In genomic region chr18:6607348-6607747, GRCh38 we compare ENCODE assay signal across 25 cellular contexts.
DNase-seq lines count a peak whose midpoint lies in the region; ATAC-seq and TF ChIP-seq lines count a peak whose summit lies in the region.
"Had no signal": no experiment of that assay in that cellular context is flagged by ENCODE, and none has a peak within 500 bp of the region (broad histone marks: within the 10 kb centered on the region; RNA-seq: fewer than 3 reads in every experiment).

No MANE protein-coding gene starts in this region.

- H2BK12ac ChIP-seq in H9 (ENCODE audit: insufficient read length, low read depth, low read length) (no peak overlapping the region), neuronal stem cell (ENCODE audit: low read length) (no peak overlapping the region)

- H3K4ac ChIP-seq in H9 (ENCODE audit: low read depth, low read length) (no peak overlapping the region), neuronal stem cell (ENCODE audit: low read length) (no peak overlapping the region)

- no peak overlapping the region for H3K56ac ChIP-seq in H9 (ENCODE audit: insufficient read length, low read depth, low read length)

- H3K18ac ChIP-seq in H9 (ENCODE audit: insufficient read length, low read depth, low read length) (peak overlapping the region; percentile 43), neuronal stem cell (ENCODE audit: low read length) (no peak overlapping the region)

- H3K36me3 ChIP-seq in neuronal stem cell (replicated peaks in 1 of 2; ENCODE audit: control insufficient read depth in 2 of 2, insufficient read depth in 2 of 2, low read length in 2 of 2) = no peaks in the 10 kb centered on the region
- H3K36me3 ChIP-seq: brain microvascular endothelial cell, esophagus squamous epithelium, neutrophil, sigmoid colon, SJCRH30 had no signal

- H3K79me2 ChIP-seq in H9 (ENCODE audit: insufficient read depth, low read length) = no peaks in the 10 kb centered on the region

- no peak overlapping the region for H2BK20ac ChIP-seq in H9 (ENCODE audit: low read depth, low read length, poor library complexity, severe bottlenecking)

- H3K23ac ChIP-seq in H9 (ENCODE audit: insufficient read length, low read depth, low read length) = no peak overlapping the region
- H3K23ac ChIP-seq in neuronal stem cell (ENCODE audit: low read depth, low read length, poor library complexity) = no peak overlapping the region

- no peak overlapping the region for H3T11ph ChIP-seq in H9 (ENCODE audit: low read length)

- no peak overlapping the region for H3K4me2 ChIP-seq in H9 (ENCODE audit: insufficient read depth, insufficient read length, low read length)
- no peak overlapping the region for H3K4me2 ChIP-seq in neuronal stem cell (ENCODE audit: insufficient read depth, low read length, poor library complexity, severe bottlenecking)

- DNase-seq in COLO668 (lab: John Stamatoyannopoulos, UW; ENCODE audit: unreplicated experiment) = peak; percentile 15
- DNase-seq in H9 = no peak
- DNase-seq in astrocyte of the hippocampus (ENCODE audit: low read depth, low spot score) = peak; percentile 38
- DNase-seq in neuronal stem cell (ENCODE audit: low spot score) = no peak
- no peak for DNase-seq in type B pancreatic cell (ENCODE audit: extremely low spot score, unreplicated experiment)
- DNase-seq: activated CD4-positive, alpha-beta T cell treated with anti-CD3 and anti-CD28 coated beads for 36 hours; activated CD8-positive, alpha-beta T cell treated with anti-CD3 and anti-CD28 coated beads for 36 hours; activated naive CD4-positive, alpha-beta T cell treated with anti-CD3 and anti-CD28 coated beads for 36 hours; AML-193; brain microvascular endothelial cell; CD4-positive, CD25-positive, alpha-beta regulatory T cell; esophagus squamous epithelium; foreskin keratinocyte; HCEC 1CT; head of caudate nucleus; left ventricle myocardium superior; NCI-H774; sigmoid colon; T1000 had no signal

- H3K79me1 ChIP-seq in H9 (ENCODE audit: insufficient read depth, low read depth, low read length, poor library complexity, severe bottlenecking) (no peaks in the 10 kb centered on the region), neuronal stem cell (ENCODE audit: low read depth, low read length) (no peaks in the 10 kb centered on the region)

- H3K9me3 ChIP-seq in H9 (ENCODE audit: control insufficient read depth, low read depth, low read length) (no peaks in the 10 kb centered on the region), neuronal stem cell (replicated peaks in 1 of 2; ENCODE audit: control insufficient read depth in 2 of 2, insufficient read depth in 1 of 2, low read depth in 1 of 2, low read length in 2 of 2) (no peaks in the 10 kb centered on the region)
- H3K9me3 ChIP-seq: esophagus squamous epithelium, neutrophil, sigmoid colon, SJCRH30 had no signal

- H2BK5ac ChIP-seq in H9 (ENCODE audit: insufficient read length, low read length) (no peak overlapping the region), neuronal stem cell (ENCODE audit: low read length) (no peak overlapping the region)

- H3K4me1 ChIP-seq in H9 (ENCODE audit: insufficient read depth, low read length) (no peaks in the 10 kb centered on the region; the same call in 1 of the 2 replicates), neuronal stem cell (ENCODE audit: control insufficient read depth in 2 of 2, insufficient read depth in 1 of 2, low read depth in 1 of 2, low read length in 2 of 2) (peaks cover 0 to 5% of the 10 kb centered on the region in 2 donors)
- H3K4me1 ChIP-seq: foreskin keratinocyte, SJCRH30 had no signal

- H3K9me3 Mint-ChIP-seq in H9 = peaks cover 3 to 5% of the 10 kb centered on the region in 2 experiments; a peak in 3 of 5 replicates
- H3K9me3 Mint-ChIP-seq in type B pancreatic cell = peaks cover 8% of the 10 kb centered on the region

- H3K27ac Mint-ChIP-seq in H9 (peak overlapping the region; percentile 62 to 85 (median 76); a peak in 4 of 7 replicates), type B pancreatic cell (no peak overlapping the region)
- H3K27ac Mint-ChIP-seq: activated CD4-positive, alpha-beta T cell treated with anti-CD3 and anti-CD28 coated beads for 36 hours; activated CD8-positive, alpha-beta T cell treated with anti-CD3 and anti-CD28 coated beads for 36 hours; activated naive CD4-positive, alpha-beta T cell treated with anti-CD3 and anti-CD28 coated beads for 36 hours; CD4-positive, CD25-positive, alpha-beta regulatory T cell; stimulated activated effector memory CD8-positive, alpha-beta T cell treated with anti-CD3 and anti-CD28 coated beads, Interleukin-12 subunit alpha, Interleukin-12 subunit beta, amount 100 ng/mL, for 72 hours had no signal

- H3K4me3 Mint-ChIP-seq in H9 (no peak overlapping the region), type B pancreatic cell (no peak overlapping the region)
- H3K4me3 Mint-ChIP-seq: activated CD4-positive, alpha-beta T cell treated with anti-CD3 and anti-CD28 coated beads for 36 hours; activated CD8-positive, alpha-beta T cell treated with anti-CD3 and anti-CD28 coated beads for 36 hours; activated naive CD4-positive, alpha-beta T cell treated with anti-CD3 and anti-CD28 coated beads for 36 hours; CD4-positive, CD25-positive, alpha-beta regulatory T cell; stimulated activated effector memory CD8-positive, alpha-beta T cell treated with anti-CD3 and anti-CD28 coated beads, Interleukin-12 subunit alpha, Interleukin-12 subunit beta, amount 100 ng/mL, for 72 hours had no signal

- H3K9ac ChIP-seq in H9 (ENCODE audit: extremely low read depth, insufficient read length, low read length) = no peak overlapping the region
- H3K9ac ChIP-seq in neuronal stem cell (ENCODE audit: low read depth, low read length, poor library complexity) = no peak overlapping the region

- H2AFZ ChIP-seq in H9 (ENCODE audit: low read length) (no peak overlapping the region), neuronal stem cell (ENCODE audit: low read length) (no peak overlapping the region)

- H3K27ac ChIP-seq in H9 (ENCODE audit: insufficient read length, low read depth, low read length) (no peak overlapping the region), neuronal stem cell (replicated peaks; ENCODE audit: low read length) (no peak overlapping the region)
- H3K27ac ChIP-seq: brain microvascular endothelial cell, foreskin keratinocyte, neutrophil, sigmoid colon, SJCRH30, VCaP had no signal

- no peak overlapping the region for H4K5ac ChIP-seq in H9 (ENCODE audit: insufficient read length, low read depth, low read length)

- no peaks in the 10 kb centered on the region for H3K27me3 ChIP-seq in H9 (ENCODE audit: insufficient read depth, low read length)
- H3K27me3 ChIP-seq in neuronal stem cell (ENCODE audit: control insufficient read depth in 3 of 3, insufficient read depth in 3 of 3, low read depth in 1 of 3, low read length in 3 of 3) = no peaks in the 10 kb centered on the region
- H3K27me3 ChIP-seq: brain microvascular endothelial cell, esophagus squamous epithelium, foreskin keratinocyte, neutrophil, sigmoid colon, SJCRH30 had no signal

- no peak for ATAC-seq in GM18907 (IDR thresholded peaks at IDR 0.05; ENCODE audit: unreplicated experiment)
- no peak for ATAC-seq in HG03469 (IDR thresholded peaks at IDR 0.05; ENCODE audit: unreplicated experiment)
- ATAC-seq: activated CD4-positive, alpha-beta T cell treated with anti-CD3 and anti-CD28 coated beads for 36 hours; activated CD8-positive, alpha-beta T cell treated with anti-CD3 and anti-CD28 coated beads for 36 hours; foreskin keratinocyte; left ventricle myocardium superior; stimulated activated effector memory CD8-positive, alpha-beta T cell treated with anti-CD3 and anti-CD28 coated beads, Interleukin-12 subunit alpha, Interleukin-12 subunit beta, amount 100 ng/mL, for 72 hours had no signal

- H3K27me3 Mint-ChIP-seq in H9 (ENCODE audit: low read depth) (peaks cover 7% of the 10 kb centered on the region), type B pancreatic cell (no peaks in the 10 kb centered on the region)
- H3K27me3 Mint-ChIP-seq: activated CD4-positive, alpha-beta T cell treated with anti-CD3 and anti-CD28 coated beads for 36 hours; activated CD8-positive, alpha-beta T cell treated with anti-CD3 and anti-CD28 coated beads for 36 hours; CD4-positive, CD25-positive, alpha-beta regulatory T cell had no signal

- H3K14ac ChIP-seq in H9 (ENCODE audit: insufficient read depth, low read length) (no peak overlapping the region), neuronal stem cell (ENCODE audit: low read length) (no peak overlapping the region)

- no peaks in the 10 kb centered on the region for H4K20me1 ChIP-seq in H9 (ENCODE audit: control insufficient read depth, insufficient read depth, insufficient read length)

- H3K4me1 Mint-ChIP-seq in H9 = peaks cover 32 to 36% of the 10 kb centered on the region in 2 experiments
- H3K4me1 Mint-ChIP-seq in type B pancreatic cell (ENCODE audit: unreplicated experiment) = peaks cover 44% of the 10 kb centered on the region
- H3K4me1 Mint-ChIP-seq: activated CD4-positive, alpha-beta T cell treated with anti-CD3 and anti-CD28 coated beads for 36 hours; CD4-positive, CD25-positive, alpha-beta regulatory T cell; stimulated activated effector memory CD8-positive, alpha-beta T cell treated with anti-CD3 and anti-CD28 coated beads, Interleukin-12 subunit alpha, Interleukin-12 subunit beta, amount 100 ng/mL, for 72 hours had no signal

- H3K4me3 ChIP-seq in neuronal stem cell (ENCODE audit: low read length in 2 of 2) = no peak overlapping the region
- H3K4me3 ChIP-seq: esophagus squamous epithelium, sigmoid colon, SJCRH30 had no signal

- no peak overlapping the region for H2AK5ac ChIP-seq in H9 (ENCODE audit: insufficient read length, low read length)
- peak overlapping the region; percentile 60 for H2AK5ac ChIP-seq in neuronal stem cell (ENCODE audit: low read depth, low read length)

- no peaks in the 10 kb centered on the region for H3K23me2 ChIP-seq in H9 (ENCODE audit: insufficient read length, low read depth, low read length, poor library complexity, severe bottlenecking)

- H4K91ac ChIP-seq in H9 (ENCODE audit: insufficient read length, low read depth, low read length) (no peak overlapping the region), neuronal stem cell (ENCODE audit: low read depth, low read length, poor library complexity) (no peak overlapping the region)

- H2BK120ac ChIP-seq in H9 (ENCODE audit: low read depth, low read length, poor library complexity, severe bottlenecking) = no peak overlapping the region
- no peak overlapping the region for H2BK120ac ChIP-seq in neuronal stem cell (ENCODE audit: low read depth, low read length)

- peaks cover 2 to 12% (median 3%) of the 10 kb centered on the region in 3 experiments; a peak in 5 of 7 replicates for H3K36me3 Mint-ChIP-seq in H9 (ENCODE audit: insufficient read depth in 1 of 3, low read depth in 3 of 3)
- peaks cover 5% of the 10 kb centered on the region for H3K36me3 Mint-ChIP-seq in type B pancreatic cell
- H3K36me3 Mint-ChIP-seq: CD4-positive, CD25-positive, alpha-beta regulatory T cell; stimulated activated effector memory CD8-positive, alpha-beta T cell treated with anti-CD3 and anti-CD28 coated beads, Interleukin-12 subunit alpha, Interleukin-12 subunit beta, amount 100 ng/mL, for 72 hours had no signal

- TF ChIP-seq CTCF in H9 (conservative IDR thresholded peaks at IDR 0.05) (no peak), type B pancreatic cell (conservative IDR thresholded peaks at IDR 0.05) (no peak)

- H2BK15ac ChIP-seq in H9 (ENCODE audit: low read depth, low read length) (no peak overlapping the region), neuronal stem cell (ENCODE audit: low read length) (no peak overlapping the region)

- H4K8ac ChIP-seq in H9 (replicated peaks; ENCODE audit: insufficient read length, low read depth, low read length) (no peak overlapping the region), neuronal stem cell (ENCODE audit: low read depth, low read length) (no peak overlapping the region)

- no CpG with 5 or more reads among the region's 6 CpGs for WGBS in H9 (ENCODE audit: extremely low coverage, insufficient read length, low lambda C conversion rate)
- no CpG with 5 or more reads among the region's 6 CpGs for WGBS in neuronal stem cell (ENCODE audit: extremely low coverage in 2 of 2, insufficient read length in 2 of 2, insufficient replicate concordance in 1 of 2), 2 donors

Comparison
In these comparisons a context has a peak if more than half of its experiments do, and no peak if none do; other contexts are left out.
1. DNase-seq: peak in COLO668 (single experiment) and astrocyte of the hippocampus (single experiment); none in H9 (single experiment), neuronal stem cell (single experiment) and type B pancreatic cell (single experiment).